Comparison of ENCODE assay signal across 19 cellular contexts in genomic region chr6:11847515-11848244, GRCh38.
"Had no signal": no experiment of that assay in that cellular context is flagged by ENCODE, and none has a peak within 500 bp of the region (broad histone marks: within the 10 kb centered on the region; RNA-seq: fewer than 3 reads in every experiment).

No MANE protein-coding gene starts in this region.

- H3K27ac ChIP-seq: colonic mucosa, esophagus squamous epithelium, foreskin keratinocyte, upper lobe of left lung had no signal

- H3K4me3 ChIP-seq: colonic mucosa, esophagus squamous epithelium, lung, mucosa of descending colon, upper lobe of left lung had no signal

- H3K9me3 ChIP-seq: colonic mucosa, esophagus squamous epithelium, mucosa of descending colon, upper lobe of left lung had no signal

- H3K36me3 ChIP-seq: colonic mucosa, esophagus squamous epithelium, upper lobe of left lung had no signal

- H3K4me3 Mint-ChIP-seq: activated naive CD8-positive, alpha-beta T cell treated with anti-CD3 and anti-CD28 coated beads for 36 hours; naive thymus-derived CD8-positive, alpha-beta T cell; T-helper 17 cell had no signal

- H3K4me1 ChIP-seq: colonic mucosa had no signal

- H3K9me3 Mint-ChIP-seq: activated naive CD8-positive, alpha-beta T cell treated with anti-CD3 and anti-CD28 coated beads for 36 hours had no signal

- H3K36me3 Mint-ChIP-seq: activated naive CD8-positive, alpha-beta T cell treated with anti-CD3 and anti-CD28 coated beads for 36 hours; naive thymus-derived CD8-positive, alpha-beta T cell had no signal

- DNase-seq: activated CD4-positive, alpha-beta T cell treated with anti-CD3 and anti-CD28 coated beads, Interleukin-2, amount 50 U/mL, for 1 hour; activated CD4-positive, CD25-positive, alpha-beta regulatory T cell; activated gamma-delta T cell; activated naive CD8-positive, alpha-beta T cell treated with anti-CD3 and anti-CD28 coated beads for 36 hours; activated T-cell treated with anti-CD3 and anti-CD28 coated beads, Interleukin-2, amount 50 U/mL, for 1 hour; anterior cingulate cortex; colonic mucosa; esophagus squamous epithelium; foreskin keratinocyte; head of caudate nucleus; mucosa of descending colon; naive thymus-derived CD8-positive, alpha-beta T cell; nucleus accumbens; right cardiac atrium; stimulated activated CD4-positive, alpha-beta T cell treated with anti-CD3 and anti-CD28 coated beads, Interleukin-12 subunit alpha, Interleukin-12 subunit beta, amount 100 ng/mL, for 4 hours; stimulated activated naive CD4-positive, alpha-beta T cell treated with Interleukin-2 at 50 U/mL for 16 hours; T-helper 17 cell; upper lobe of left lung had no signal

- H3K4me1 Mint-ChIP-seq: activated naive CD8-positive, alpha-beta T cell treated with anti-CD3 and anti-CD28 coated beads for 36 hours; naive thymus-derived CD8-positive, alpha-beta T cell had no signal

- H3K27me3 ChIP-seq: colonic mucosa, esophagus squamous epithelium, foreskin keratinocyte, upper lobe of left lung had no signal

- H3K27me3 Mint-ChIP-seq: activated naive CD8-positive, alpha-beta T cell treated with anti-CD3 and anti-CD28 coated beads for 36 hours; naive thymus-derived CD8-positive, alpha-beta T cell; T-helper 17 cell had no signal

- H3K27ac Mint-ChIP-seq: activated naive CD8-positive, alpha-beta T cell treated with anti-CD3 and anti-CD28 coated beads for 36 hours; naive thymus-derived CD8-positive, alpha-beta T cell; T-helper 17 cell had no signal
